In genomic region chr4:152680988-152681731, GRCh38 we compare ENCODE assay signal across 9 cellular contexts.
A peak's percentile ranks its signal among the peaks of the same experiment; 100 is the strongest.
DNase-seq lines count a peak whose midpoint lies in the region; ATAC-seq and TF ChIP-seq lines count a peak whose summit lies in the region.
"Had no signal": no experiment of that assay in that cellular context is flagged by ENCODE, and none has a peak within 500 bp of the region (broad histone marks: within the 10 kb centered on the region; RNA-seq: fewer than 3 reads in every experiment).

No MANE protein-coding gene starts in this region.

- no peak overlapping the region for H3K4me3 ChIP-seq in retinal pigment epithelial cell (ENCODE audit: low read length)

- ATAC-seq in HG02759 (IDR thresholded peaks at IDR 0.05; ENCODE audit: unreplicated experiment) (no peak), HG03175 (IDR thresholded peaks at IDR 0.05; ENCODE audit: unreplicated experiment) (no peak), GM21360 (IDR thresholded peaks at IDR 0.05; ENCODE audit: unreplicated experiment) (no peak)

- peak; percentile 58 for DNase-seq in SIG-M5 treated with dmso at 0.1 percent for 504 hours (lab: John Stamatoyannopoulos, UW; ENCODE audit: unreplicated experiment)
- DNase-seq in SIG-M5 (lab: John Stamatoyannopoulos, UW) = no peak
- DNase-seq in NAMALWA (ENCODE audit: low spot score) = peak; percentile 42
- DNase-seq in astrocyte of the hippocampus (ENCODE audit: low read depth, low spot score) = peak; percentile 66
- peak; percentile 58 for DNase-seq in retinal pigment epithelial cell (ENCODE audit: low read depth)
- DNase-seq: effector memory CD4-positive, alpha-beta T cell had no signal

- TF ChIP-seq CTCF in retinal pigment epithelial cell (conservative IDR thresholded peaks at IDR 0.05; ENCODE audit: low read depth, low read length) = no peak
